ENCODE assay signal across 8 cellular contexts in the genomic region with DNA sequence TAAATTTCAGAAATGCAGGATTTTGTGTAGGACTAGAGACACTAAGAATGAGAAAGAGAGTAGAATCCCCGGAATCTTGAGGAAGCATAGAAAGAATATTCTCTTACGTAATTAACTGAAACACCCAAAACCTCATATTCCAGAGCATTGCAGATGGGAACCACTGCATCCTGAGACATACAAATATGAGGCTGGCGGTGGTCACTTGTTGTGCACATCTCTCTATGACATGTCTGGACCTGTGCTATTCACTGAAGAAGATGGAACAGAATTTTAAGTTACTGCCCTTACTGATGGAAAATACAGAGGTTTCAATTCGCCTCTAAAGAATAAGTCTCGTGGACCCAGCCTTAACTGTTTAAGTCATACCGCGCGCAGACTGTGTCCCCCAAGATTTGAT. TPM values are rescaled to one million over a fixed set of nuclear protein-coding genes. Genes with fewer than 3 reads are reported as not detected.
DNase-seq lines count a peak whose midpoint lies in the region; ATAC-seq and TF ChIP-seq lines count a peak whose summit lies in the region.

No MANE protein-coding gene starts in this region.

- no peaks in the 10 kb centered on the region for H3K79me2 ChIP-seq in GM23338 (replicated peaks; ENCODE audit: insufficient read depth)

- ATAC-seq in GM23338 (no peak), HG03196 (IDR thresholded peaks at IDR 0.05; ENCODE audit: unreplicated experiment) (no peak)

- H3K27me3 ChIP-seq in GM23338 (ENCODE audit: insufficient read depth) = no peaks in the 10 kb centered on the region
- H3K27me3 ChIP-seq in SJSA1 (replicated peaks) = no peaks in the 10 kb centered on the region
- H3K27me3 ChIP-seq in skeletal muscle tissue (ENCODE audit: control insufficient read depth in 3 of 3, insufficient read depth in 3 of 3, low read length in 3 of 3) = no peaks in the 10 kb centered on the region

- H3K36me3 ChIP-seq in GM23338 (ENCODE audit: insufficient read depth) = no peaks in the 10 kb centered on the region
- H3K36me3 ChIP-seq in SJSA1 = peaks cover 13% of the 10 kb centered on the region
- H3K36me3 ChIP-seq in skeletal muscle tissue (ENCODE audit: control insufficient read depth in 3 of 3, insufficient read depth in 3 of 3, low read length in 3 of 3) = peaks cover 0 to 2% (median 0%) of the 10 kb centered on the region in 3 donors

- H3K27ac Mint-ChIP-seq in GM23338 = no peak overlapping the region

- no peaks in the 10 kb centered on the region; the same call in 2 of the 3 replicates for H3K36me3 Mint-ChIP-seq in GM23338 (ENCODE audit: low read depth)

- H3K4me2 ChIP-seq in GM23338 = peak overlapping the region; percentile 81

- H3K9me2 ChIP-seq in GM23338 (ENCODE audit: insufficient read depth) = no peaks in the 10 kb centered on the region

- peak overlapping the region; percentile 72 for H3K4me3 Mint-ChIP-seq in GM23338

- peaks cover 6% of the 10 kb centered on the region for H3K27me3 Mint-ChIP-seq in GM23338 (ENCODE audit: insufficient read depth, low read depth, poor library complexity)

- no peak for DNase-seq in GM23338 (ENCODE audit: low spot score)
- DNase-seq in SJSA1 (ENCODE audit: low read depth in 1 of 2, low spot score in 2 of 2) = no peak
- DNase-seq in fibroblast of the aortic adventitia (ENCODE audit: low read depth) = peak; percentile 32
- no peak for DNase-seq in GM20000 (ENCODE audit: low spot score)
- no peak for DNase-seq in nucleus accumbens (lab: John Stamatoyannopoulos, UW)
- DNase-seq in MV-4-11 (lab: John Stamatoyannopoulos, UW) = no peak

- H3K4me3 ChIP-seq in GM23338 (peak overlapping the region; percentile 51), SJSA1 (peak overlapping the region; percentile 57), fibroblast of the aortic adventitia (ENCODE audit: low read depth, low read length) (peak overlapping the region; percentile 87), skeletal muscle tissue (ENCODE audit: low read length in 3 of 3) (peak overlapping the region; percentile 85 to 95 (median 88))

- H4K20me1 ChIP-seq in GM23338 (replicated peaks; ENCODE audit: insufficient read depth) = no peaks in the 10 kb centered on the region

- peaks cover 3% of the 10 kb centered on the region; the same call in 1 of the 2 replicates for H3K4me1 ChIP-seq in GM23338 (ENCODE audit: insufficient read depth)
- H3K4me1 ChIP-seq in SJSA1 (replicated peaks) = peaks cover 13% of the 10 kb centered on the region
- H3K4me1 ChIP-seq in skeletal muscle tissue (ENCODE audit: control insufficient read depth in 3 of 3, insufficient read depth in 3 of 3, low read length in 3 of 3) = peaks cover 8 to 15% (median 11%) of the 10 kb centered on the region in 3 donors

- H2AFZ ChIP-seq in GM23338 = no peak overlapping the region

- H3K27ac ChIP-seq in GM23338 (ENCODE audit: low read depth) = no peak overlapping the region
- H3K27ac ChIP-seq in SJSA1 = peak overlapping the region; percentile 56
- H3K27ac ChIP-seq in skeletal muscle tissue (ENCODE audit: low read depth, low read length) = peak overlapping the region; percentile 53

- 0 out of 2 replicates have a peak, but pooled peaks cover 3% of the 10 kb centered on the region for H3F3A ChIP-seq in GM23338 (replicated peaks; ENCODE audit: low read depth)

- H3K4me1 Mint-ChIP-seq in GM23338 = peaks cover 7% of the 10 kb centered on the region

- peak overlapping the region; percentile 76 to 86 (median 85) for H3K9ac ChIP-seq in skeletal muscle tissue (ENCODE audit: low read depth in 1 of 3, low read length in 3 of 3)

- TF ChIP-seq CTCF in GM23338 (conservative IDR thresholded peaks at IDR 0.05; ENCODE audit: low read depth in 2 of 2) = no peak
- no peak for TF ChIP-seq CTCF in fibroblast of the aortic adventitia (IDR thresholded peaks at IDR 0.05; ENCODE audit: insufficient read depth, low read length)
- TF ChIP-seq CTCF in GM20000 (IDR thresholded peaks at IDR 0.05; ENCODE audit: extremely low read depth, missing control alignments) = no peak

- H3K9me3 Mint-ChIP-seq in GM23338 = no peaks in the 10 kb centered on the region

- H3K9me3 ChIP-seq in SJSA1 (replicated peaks) (no peaks in the 10 kb centered on the region), skeletal muscle tissue (ENCODE audit: control insufficient read depth in 3 of 3, low read length in 3 of 3) (peaks cover 0 to 2% (median 0%) of the 10 kb centered on the region in 3 donors)

TF ChIP-seq in GM23338, 12 proteins besides CTCF, POLR2A, EP300 and RAD21 (continues in another document):
- TF ChIP-seq ZNF331 (CRISPR knock-in tag; IDR thresholded peaks at IDR 0.05; ENCODE audit: low read depth) (no peak), ZNF114 (CRISPR knock-in tag; IDR thresholded peaks at IDR 0.05) (no peak), EZH2phosphoT487 (IDR thresholded peaks at IDR 0.05; ENCODE audit: unreplicated experiment) (no peak)
- TF ChIP-seq, protein P1, sequence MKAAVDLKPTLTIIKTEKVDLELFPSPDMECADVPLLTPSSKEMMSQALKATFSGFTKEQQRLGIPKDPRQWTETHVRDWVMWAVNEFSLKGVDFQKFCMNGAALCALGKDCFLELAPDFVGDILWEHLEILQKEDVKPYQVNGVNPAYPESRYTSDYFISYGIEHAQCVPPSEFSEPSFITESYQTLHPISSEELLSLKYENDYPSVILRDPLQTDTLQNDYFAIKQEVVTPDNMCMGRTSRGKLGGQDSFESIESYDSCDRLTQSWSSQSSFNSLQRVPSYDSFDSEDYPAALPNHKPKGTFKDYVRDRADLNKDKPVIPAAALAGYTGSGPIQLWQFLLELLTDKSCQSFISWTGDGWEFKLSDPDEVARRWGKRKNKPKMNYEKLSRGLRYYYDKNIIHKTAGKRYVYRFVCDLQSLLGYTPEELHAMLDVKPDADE (IDR thresholded peaks at IDR 0.05) = no peak
- TF ChIP-seq, protein P2, sequence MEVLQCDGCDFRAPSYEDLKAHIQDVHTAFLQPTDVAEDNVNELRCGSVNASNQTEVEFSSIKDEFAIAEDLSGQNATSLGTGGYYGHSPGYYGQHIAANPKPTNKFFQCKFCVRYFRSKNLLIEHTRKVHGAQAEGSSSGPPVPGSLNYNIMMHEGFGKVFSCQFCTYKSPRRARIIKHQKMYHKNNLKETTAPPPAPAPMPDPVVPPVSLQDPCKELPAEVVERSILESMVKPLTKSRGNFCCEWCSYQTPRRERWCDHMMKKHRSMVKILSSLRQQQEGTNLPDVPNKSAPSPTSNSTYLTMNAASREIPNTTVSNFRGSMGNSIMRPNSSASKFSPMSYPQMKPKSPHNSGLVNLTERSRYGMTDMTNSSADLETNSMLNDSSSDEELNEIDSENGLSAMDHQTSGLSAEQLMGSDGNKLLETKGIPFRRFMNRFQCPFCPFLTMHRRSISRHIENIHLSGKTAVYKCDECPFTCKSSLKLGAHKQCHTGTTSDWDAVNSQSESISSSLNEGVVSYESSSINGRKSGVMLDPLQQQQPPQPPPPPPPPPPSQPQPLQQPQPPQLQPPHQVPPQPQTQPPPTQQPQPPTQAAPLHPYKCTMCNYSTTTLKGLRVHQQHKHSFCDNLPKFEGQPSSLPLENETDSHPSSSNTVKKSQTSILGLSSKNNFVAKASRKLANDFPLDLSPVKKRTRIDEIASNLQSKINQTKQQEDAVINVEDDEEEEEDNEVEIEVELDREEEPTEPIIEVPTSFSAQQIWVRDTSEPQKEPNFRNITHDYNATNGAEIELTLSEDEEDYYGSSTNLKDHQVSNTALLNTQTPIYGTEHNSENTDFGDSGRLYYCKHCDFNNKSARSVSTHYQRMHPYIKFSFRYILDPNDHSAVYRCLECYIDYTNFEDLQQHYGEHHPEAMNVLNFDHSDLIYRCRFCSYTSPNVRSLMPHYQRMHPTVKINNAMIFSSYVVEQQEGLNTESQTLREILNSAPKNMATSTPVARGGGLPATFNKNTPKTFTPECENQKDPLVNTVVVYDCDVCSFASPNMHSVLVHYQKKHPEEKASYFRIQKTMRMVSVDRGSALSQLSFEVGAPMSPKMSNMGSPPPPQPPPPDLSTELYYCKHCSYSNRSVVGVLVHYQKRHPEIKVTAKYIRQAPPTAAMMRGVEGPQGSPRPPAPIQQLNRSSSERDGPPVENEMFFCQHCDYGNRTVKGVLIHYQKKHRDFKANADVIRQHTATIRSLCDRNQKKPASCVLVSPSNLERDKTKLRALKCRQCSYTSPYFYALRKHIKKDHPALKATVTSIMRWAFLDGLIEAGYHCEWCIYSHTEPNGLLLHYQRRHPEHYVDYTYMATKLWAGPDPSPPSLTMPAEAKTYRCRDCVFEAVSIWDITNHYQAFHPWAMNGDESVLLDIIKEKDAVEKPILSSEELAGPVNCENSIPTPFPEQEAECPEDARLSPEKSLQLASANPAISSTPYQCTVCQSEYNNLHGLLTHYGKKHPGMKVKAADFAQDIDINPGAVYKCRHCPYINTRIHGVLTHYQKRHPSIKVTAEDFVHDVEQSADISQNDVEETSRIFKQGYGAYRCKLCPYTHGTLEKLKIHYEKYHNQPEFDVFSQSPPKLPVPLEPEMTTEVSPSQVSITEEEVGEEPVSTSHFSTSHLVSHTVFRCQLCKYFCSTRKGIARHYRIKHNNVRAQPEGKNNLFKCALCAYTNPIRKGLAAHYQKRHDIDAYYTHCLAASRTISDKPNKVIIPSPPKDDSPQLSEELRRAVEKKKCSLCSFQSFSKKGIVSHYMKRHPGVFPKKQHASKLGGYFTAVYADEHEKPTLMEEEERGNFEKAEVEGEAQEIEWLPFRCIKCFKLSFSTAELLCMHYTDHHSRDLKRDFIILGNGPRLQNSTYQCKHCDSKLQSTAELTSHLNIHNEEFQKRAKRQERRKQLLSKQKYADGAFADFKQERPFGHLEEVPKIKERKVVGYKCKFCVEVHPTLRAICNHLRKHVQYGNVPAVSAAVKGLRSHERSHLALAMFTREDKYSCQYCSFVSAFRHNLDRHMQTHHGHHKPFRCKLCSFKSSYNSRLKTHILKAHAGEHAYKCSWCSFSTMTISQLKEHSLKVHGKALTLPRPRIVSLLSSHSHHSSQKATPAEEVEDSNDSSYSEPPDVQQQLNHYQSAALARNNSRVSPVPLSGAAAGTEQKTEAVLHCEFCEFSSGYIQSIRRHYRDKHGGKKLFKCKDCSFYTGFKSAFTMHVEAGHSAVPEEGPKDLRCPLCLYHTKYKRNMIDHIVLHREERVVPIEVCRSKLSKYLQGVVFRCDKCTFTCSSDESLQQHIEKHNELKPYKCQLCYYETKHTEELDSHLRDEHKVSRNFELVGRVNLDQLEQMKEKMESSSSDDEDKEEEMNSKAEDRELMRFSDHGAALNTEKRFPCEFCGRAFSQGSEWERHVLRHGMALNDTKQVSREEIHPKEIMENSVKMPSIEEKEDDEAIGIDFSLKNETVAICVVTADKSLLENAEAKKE (CRISPR knock-in tag; IDR thresholded peaks at IDR 0.05) = no peak

RNA-seq across cellular contexts. Expression of a gene that starts 0.8 kb away (rescaled TPM):
- total RNA-seq in GM23338 (2014; rRNA removed; shearing (Covaris generic)) = 9.3 and 19.6 TPM in 2 replicates
- 25.5 and 33.6 TPM in 2 replicates for polyA plus RNA-seq in GM23338 (2016; fragmentation: Nextera tagmentation; extraction: Ambion mirVana)
- total RNA-seq in SJSA1 (2014; rRNA removed; shearing (Covaris generic)) = 74.9 and 77.8 TPM in 2 replicates
- total RNA-seq in fibroblast of the aortic adventitia (ENCODE audit: low replicate concordance) (4.3 and 35.2 TPM in 2 replicates), skeletal muscle tissue (26.6 TPM)

RNA-seq across cellular contexts. Expression of a gene that starts 1.4 kb away (rescaled TPM):
- 0.78 and 0.80 TPM in 2 replicates for total RNA-seq in GM23338 (2014; rRNA removed; shearing (Covaris generic))
- 2.5 and 2.6 TPM in 2 replicates for polyA plus RNA-seq in GM23338 (2016; fragmentation: Nextera tagmentation; extraction: Ambion mirVana)
- 0.03 and 0.13 TPM in 2 replicates for total RNA-seq in SJSA1 (2014; rRNA removed; shearing (Covaris generic))
- total RNA-seq in fibroblast of the aortic adventitia (ENCODE audit: low replicate concordance) (not detected in 2 replicates), skeletal muscle tissue (under 0.01 TPM)
